ENCODE assay signal across 10 cellular contexts in genomic region chr7:73646785-73647724, GRCh38. TPM values are rescaled to one million over a fixed set of nuclear protein-coding genes. Genes with fewer than 3 reads are reported as not detected.
DNase-seq lines count a peak whose midpoint lies in the region; ATAC-seq and TF ChIP-seq lines count a peak whose summit lies in the region.
"Had no signal": no experiment of that assay in that cellular context is flagged by ENCODE, and none has a peak within 500 bp of the region (broad histone marks: within the 10 kb centered on the region; RNA-seq: fewer than 3 reads in every experiment).

No MANE protein-coding gene starts in this region.

- H3K4me3 ChIP-seq in Panc1 (ENCODE audit: low read depth in 2 of 2, low read length in 2 of 2) (peak overlapping the region; percentile 48 to 69), iPS DF 6.9 (ENCODE audit: low read length) (peak overlapping the region; percentile 22; the same call in 1 of the 2 replicates), parathyroid adenoma (ENCODE audit: low read depth, low read length) (no peak overlapping the region)

- no peak overlapping the region for H3K27ac Mint-ChIP-seq in Calu3 (ENCODE audit: unreplicated experiment)

- no peak for TF ChIP-seq CTCF in Calu3 (IDR thresholded peaks at IDR 0.05; ENCODE audit: unreplicated experiment)
- no peak for TF ChIP-seq CTCF in Panc1 (IDR thresholded peaks at IDR 0.05)
- TF ChIP-seq CTCF in parathyroid adenoma (IDR thresholded peaks at IDR 0.05), result no peak

- POLR2A ChIA-PET in Panc1 (lab: Charles Lee), result interaction anchor here (0.6 kb wide), 1 partner anchor 41 kb away, joined by 3 read pairs; no protein-coding TSS in a partner anchor

- peaks cover 3% of the 10 kb centered on the region; the same call in 1 of the 2 replicates for H3K27me3 ChIP-seq in Panc1 (ENCODE audit: control insufficient read depth, insufficient read depth, low read length)
- H3K27me3 ChIP-seq in iPS DF 6.9 (ENCODE audit: control insufficient read depth, insufficient read depth, low read length), result peaks cover 5% of the 10 kb centered on the region; the same call in 1 of the 2 replicates
- no peaks in the 10 kb centered on the region for H3K27me3 ChIP-seq in parathyroid adenoma (ENCODE audit: control insufficient read depth, insufficient read depth, low read length)

- peak; percentile 14 for ATAC-seq in Panc1
- ATAC-seq in HG03354 (IDR thresholded peaks at IDR 0.05; ENCODE audit: poor library complexity, severe bottlenecking, unreplicated experiment), result no peak
- ATAC-seq in GM19467 (IDR thresholded peaks at IDR 0.05; ENCODE audit: unreplicated experiment), result no peak

- DNase-seq in Calu3 (no peak), Panc1 (ENCODE audit: low read depth, low spot score) (no peak), iPS DF 6.9 (ENCODE audit: low read depth, low spot score) (no peak), AML-193 (lab: John Stamatoyannopoulos, UW) (no peak)
- DNase-seq: COR-L47, mesenchymal stem cell had no signal

- no peaks in the 10 kb centered on the region for H3K36me3 Mint-ChIP-seq in Calu3 (ENCODE audit: insufficient read depth, unreplicated experiment)

- H3K79me2 ChIP-seq in parathyroid adenoma, result no peaks in the 10 kb centered on the region

- H3K9ac ChIP-seq in parathyroid adenoma, result no peak overlapping the region

- H3K4me1 Mint-ChIP-seq in Calu3 (ENCODE audit: low read depth, unreplicated experiment), result no peaks in the 10 kb centered on the region

- H3K9me3 Mint-ChIP-seq in Calu3 (ENCODE audit: low read depth, unreplicated experiment), result no peaks in the 10 kb centered on the region

- H3K27me3 Mint-ChIP-seq in Calu3 (ENCODE audit: unreplicated experiment), result peaks cover 54% of the 10 kb centered on the region

- WGBS in iPS DF 6.9 (ENCODE audit: insufficient coverage, insufficient read length), result no CpG with 5 or more reads among the region's 16 CpGs

- H3K36me3 ChIP-seq in Panc1 (ENCODE audit: control insufficient read depth, insufficient read depth, low read length), result no peaks in the 10 kb centered on the region
- H3K36me3 ChIP-seq in iPS DF 6.9 (ENCODE audit: control insufficient read depth, insufficient read depth, low read length), result no peaks in the 10 kb centered on the region
- H3K36me3 ChIP-seq in parathyroid adenoma (ENCODE audit: control insufficient read depth, insufficient read depth, low read length), result no peaks in the 10 kb centered on the region

- BruUV-seq in Calu3 (replicated peaks; lab: Mats Ljungman, UMichigan), result no TSS peak
- BruUV-seq in Panc1 (replicated peaks; lab: Mats Ljungman, UMichigan), result no TSS peak

- H3K9me3 ChIP-seq in Panc1 (ENCODE audit: control insufficient read depth, insufficient read depth, low read depth, low read length) (no peaks in the 10 kb centered on the region), iPS DF 6.9 (ENCODE audit: control insufficient read depth, insufficient read depth, low read length) (no peaks in the 10 kb centered on the region), parathyroid adenoma (ENCODE audit: control insufficient read depth, low read length) (no peaks in the 10 kb centered on the region)

- in situ Hi-C loops in Panc1 (cut with HindIII; ENCODE audit: low pct_unique_long_range_greater_than_20kb, low sequenced_read_pairs), result no loop called here

- intact Hi-C loops in Calu3 (cut with micrococcal nuclease; ENCODE audit: unreplicated experiment) (no loop called here), Panc1 (cut with micrococcal nuclease; ENCODE audit: unreplicated experiment) (no loop called here)

- H3K4me1 ChIP-seq in Panc1 (ENCODE audit: control insufficient read depth, insufficient read depth, low read length) (peaks cover 7% of the 10 kb centered on the region; the same call in 1 of the 2 replicates), iPS DF 6.9 (ENCODE audit: control insufficient read depth, insufficient read depth, low read length) (0 out of 2 replicates have a peak, but pooled peaks cover 1% of the 10 kb centered on the region), parathyroid adenoma (no peaks in the 10 kb centered on the region)

- H3K4me3 Mint-ChIP-seq in Calu3 (ENCODE audit: low read depth, unreplicated experiment), result peak overlapping the region; percentile 55

- no peak overlapping the region for H2AFZ ChIP-seq in parathyroid adenoma

- CTCF ChIA-PET in Calu3 (lab: Charles Lee), result interaction anchor here (1.2 kb wide), 1 partner anchor 22 kb away, joined by 3 read pairs; the partner anchor contains the start of gene MLXIPL
- CTCF ChIA-PET in Panc1 (lab: Charles Lee), result no interaction called here

- H3K4me2 ChIP-seq in parathyroid adenoma (ENCODE audit: low read length), result peak overlapping the region; percentile 77

- H3K27ac ChIP-seq in Panc1 (ENCODE audit: low read length) (no peak overlapping the region), iPS DF 6.9 (ENCODE audit: low read length) (no peak overlapping the region), parathyroid adenoma (no peak overlapping the region)

RNA-seq across cellular contexts. Expression of gene VPS37D, which starts 20.6 kb away (rescaled TPM):
- total RNA-seq in Calu3 (2022), result 0.94 and 1.3 TPM in 2 replicates
- total RNA-seq in Panc1 (2021; ENCODE audit: unreplicated experiment), result 4.4 TPM
- 6.8 TPM for polyA plus RNA-seq in Panc1 (2012; ENCODE audit: insufficient read length)

RNA-seq across cellular contexts. Expression of gene MLXIPL, which starts 22.7 kb away (rescaled TPM):
- total RNA-seq in Calu3 (2022) (1.1 and 3.0 TPM in 2 replicates), Panc1 (2021; ENCODE audit: unreplicated experiment) (7.2 TPM)
- 4.9 TPM for polyA plus RNA-seq in Panc1 (2012; ENCODE audit: insufficient read length)
- total RNA-seq: pulmonary artery endothelial cell had no signal

RNA-seq across cellular contexts. Expression of gene DNAJC30, which starts 36.2 kb away (rescaled TPM):
- total RNA-seq in Calu3 (2022) (10.1 and 10.5 TPM in 2 replicates), Panc1 (2021; ENCODE audit: unreplicated experiment) (11.1 TPM)
- polyA plus RNA-seq in Panc1 (2012; ENCODE audit: insufficient read length), result 6.5 TPM

RNA-seq across cellular contexts. Expression of gene BUD23, which starts 36.3 kb away (rescaled TPM):
- total RNA-seq in Calu3 (2022), result 73.5 and 75.8 TPM in 2 replicates
- total RNA-seq in Panc1 (2021; ENCODE audit: unreplicated experiment), result 124 TPM
- 228 TPM for polyA plus RNA-seq in Panc1 (2012; ENCODE audit: insufficient read length)
